ENCODE assay signal across 10 cellular contexts in genomic region chr3:141240290-141241247, GRCh38. TPM values are rescaled to one million over a fixed set of nuclear protein-coding genes. Genes with fewer than 3 reads are reported as not detected.
DNase-seq lines count a peak whose midpoint lies in the region; ATAC-seq, FAIRE-seq and TF ChIP-seq lines count a peak whose summit lies in the region.
"Had no signal": no experiment of that assay in that cellular context is flagged by ENCODE, and none has a peak within 500 bp of the region (broad histone marks: within the 10 kb centered on the region; RNA-seq: fewer than 3 reads in every experiment).

No MANE protein-coding gene starts in this region.

- no peak overlapping the region for H3K4me3 ChIP-seq in astrocyte of the cerebellum (ENCODE audit: low read depth, low read length)

- TF ChIP-seq CTCF in astrocyte of the cerebellum (IDR thresholded peaks at IDR 0.05; ENCODE audit: low read depth, low read length, missing control alignments), result no peak
- no peak for TF ChIP-seq CTCF in nephron (IDR thresholded peaks at IDR 0.05; ENCODE audit: unreplicated experiment in 3 of 3)

- in situ Hi-C loops in astrocyte of the cerebellum (cut with HindIII; ENCODE audit: low sequenced_read_pairs), result no loop called here

- H3K9me3 ChIP-seq in T-helper 17 cell (ENCODE audit: control insufficient read depth, low read length, poor library complexity, severe bottlenecking), result no peaks in the 10 kb centered on the region

- peaks cover 68% of the 10 kb centered on the region for H3K4me1 Mint-ChIP-seq in nephron
- H3K4me1 Mint-ChIP-seq in T-helper 17 cell, result peaks cover 17% of the 10 kb centered on the region

- DNase-seq in COLO668 (lab: John Stamatoyannopoulos, UW; ENCODE audit: unreplicated experiment) (peak; percentile 33), HTR-8/SVneo (ENCODE audit: insufficient read length, low spot score) (peak; percentile 54), astrocyte of the cerebellum (ENCODE audit: low read depth) (peak; percentile 53), T-helper 1 cell (no peak), inferior parietal cortex (ENCODE audit: extremely low spot score) (no peak), T-helper 17 cell (no peak)
- DNase-seq: cortex of kidney had no signal

- no peak overlapping the region for H3K4me3 Mint-ChIP-seq in nephron
- no peak overlapping the region for H3K4me3 Mint-ChIP-seq in T-helper 17 cell
- H3K4me3 Mint-ChIP-seq: WTC11 had no signal

- ATAC-seq in GM18858 (IDR thresholded peaks at IDR 0.05; ENCODE audit: unreplicated experiment), result no peak
- ATAC-seq in T-helper 17 cell, result no peak
- ATAC-seq: WTC11 had no signal

- H3K9me3 Mint-ChIP-seq in nephron, result no peaks in the 10 kb centered on the region

- H3K36me3 Mint-ChIP-seq in nephron (ENCODE audit: low read depth) (peaks cover 9% of the 10 kb centered on the region), T-helper 17 cell (ENCODE audit: low read depth) (peaks cover 7% of the 10 kb centered on the region)

- peaks cover 3% of the 10 kb centered on the region for H3K27me3 Mint-ChIP-seq in nephron (ENCODE audit: low read depth)
- no peaks in the 10 kb centered on the region for H3K27me3 Mint-ChIP-seq in T-helper 17 cell

- H3K27ac Mint-ChIP-seq in nephron, result peak overlapping the region; percentile 50 to 81 (median 66)
- no peak overlapping the region for H3K27ac Mint-ChIP-seq in T-helper 17 cell
- H3K27ac Mint-ChIP-seq: WTC11 had no signal

- peak; percentile 87 for FAIRE-seq in HTR-8/SVneo (lab: Jason Lieb, UNC)

RNA-seq across cellular contexts. Expression of gene PXYLP1, which starts 8.9 kb away (rescaled TPM):
- 1 to 10 TPM; 6.1 to 9.0 TPM for total RNA-seq in T-helper 17 cell

Comparison
In these comparisons a context has a peak if more than half of its experiments do, and no peak if none do; other contexts are left out.
1. DNase-seq: peak in COLO668 (single experiment), HTR-8/SVneo (single experiment) and astrocyte of the cerebellum (single experiment); none in T-helper 1 cell (0 of 5), inferior parietal cortex (single experiment) and T-helper 17 cell (0 of 3).